ENCODE assay signal across 4 cellular contexts in genomic region chr21:44326272-44326647, GRCh38.
TF ChIP-seq lines count a peak whose summit lies in the region.

No MANE protein-coding gene starts in this region.

TF ChIP-seq in HEK293, 187 proteins besides CTCF, POLR2A, EP300 and RAD21:
- TF ChIP-seq HIC1 (tag by site-specific recombination; IDR thresholded peaks at IDR 0.05) = 0 out of 2 replicates have a peak, but pooled peaks have one; percentile 28
- TF ChIP-seq ZNF19 (tag by site-specific recombination; IDR thresholded peaks at IDR 0.05; ENCODE audit: low read depth) = no peak
- no peak for TF ChIP-seq ZNF701 (tag by site-specific recombination; IDR thresholded peaks at IDR 0.05)
- TF ChIP-seq ZNF138 (tag by site-specific recombination; IDR thresholded peaks at IDR 0.05; ENCODE audit: borderline replicate concordance) = no peak
- TF ChIP-seq KLF7 (tag by site-specific recombination; IDR thresholded peaks at IDR 0.05; ENCODE audit: borderline replicate concordance) = no peak

TF ChIP-seq in GM12878, 131 proteins besides CTCF, POLR2A, EP300 and RAD21:
- TF ChIP-seq REST (IDR thresholded peaks at IDR 0.05; ENCODE audit: low read depth, low read length) (no peak), POLR2AphosphoS5 (IDR thresholded peaks at IDR 0.05; ENCODE audit: low read length) (0 out of 2 replicates have a peak, but pooled peaks have one; percentile 16)

TF ChIP-seq in K562, 482 proteins besides CTCF, POLR2A, EP300 and RAD21:
- TF ChIP-seq CBFB (CRISPR knock-in tag; IDR thresholded peaks at IDR 0.05) (no peak), HNRNPL (IDR thresholded peaks at IDR 0.05; ENCODE audit: low read depth, low read length) (peak; percentile 66), MYBL2 (IDR thresholded peaks at IDR 0.05; ENCODE audit: low read depth) (no peak), MYBL2 (CRISPR knock-in tag; IDR thresholded peaks at IDR 0.05; ENCODE audit: borderline replicate concordance) (no peak), ZC3H4 (CRISPR knock-in tag; IDR thresholded peaks at IDR 0.05; ENCODE audit: borderline replicate concordance) (no peak), ASH1L (IDR thresholded peaks at IDR 0.05; ENCODE audit: borderline replicate concordance, low read depth, partially characterized antibody) (no peak), RBFOX2 (IDR thresholded peaks at IDR 0.05; ENCODE audit: low read depth, low read length) (0 out of 2 replicates have a peak, but pooled peaks have one; percentile 18), NEUROD1 (IDR thresholded peaks at IDR 0.05; ENCODE audit: borderline replicate concordance, low read depth, low read length, partially characterized antibody) (no peak), BRCA1 (IDR thresholded peaks at IDR 0.05) (no peak), BRCA1 (CRISPR knock-in tag; IDR thresholded peaks at IDR 0.05) (no peak), CHCHD3 (CRISPR knock-in tag; IDR thresholded peaks at IDR 0.05) (no peak), ZMIZ1 (IDR thresholded peaks at IDR 0.05; ENCODE audit: low read depth in 2 of 2, low read length in 2 of 2) (no peak), FOSL1 (tag; conservative IDR thresholded peaks at IDR 0.05) (no peak)

TF ChIP-seq in HEK293T, 16 proteins besides CTCF, POLR2A, EP300 and RAD21:
- no peak for TF ChIP-seq HDGF (IDR thresholded peaks at IDR 0.05; ENCODE audit: borderline replicate concordance)
- no peak for TF ChIP-seq ZNF384 (IDR thresholded peaks at IDR 0.05)
- no peak for TF ChIP-seq BHLHE40 (IDR thresholded peaks at IDR 0.05; ENCODE audit: borderline replicate concordance)
- TF ChIP-seq PKNOX1 (IDR thresholded peaks at IDR 0.05) = no peak
- no peak for TF ChIP-seq ARNT (IDR thresholded peaks at IDR 0.05)
- TF ChIP-seq SP1 (IDR thresholded peaks at IDR 0.05) = no peak
- TF ChIP-seq L3MBTL2 (conservative IDR thresholded peaks at IDR 0.05) = no peak
- no peak for TF ChIP-seq ELF4 (IDR thresholded peaks at IDR 0.05)
- no peak for TF ChIP-seq FOXA1 (IDR thresholded peaks at IDR 0.05)
- no peak for TF ChIP-seq CTBP1 (IDR thresholded peaks at IDR 0.05; ENCODE audit: borderline replicate concordance)
- no peak for TF ChIP-seq TARDBP (IDR thresholded peaks at IDR 0.05)
- TF ChIP-seq SUZ12 (IDR thresholded peaks at IDR 0.05) = no peak
- no peak for TF ChIP-seq NFRKB (IDR thresholded peaks at IDR 0.05)
- no peak for TF ChIP-seq FOXK2 (IDR thresholded peaks at IDR 0.05)
